ENCODE assay signal across 18 cellular contexts in the genomic region with DNA sequence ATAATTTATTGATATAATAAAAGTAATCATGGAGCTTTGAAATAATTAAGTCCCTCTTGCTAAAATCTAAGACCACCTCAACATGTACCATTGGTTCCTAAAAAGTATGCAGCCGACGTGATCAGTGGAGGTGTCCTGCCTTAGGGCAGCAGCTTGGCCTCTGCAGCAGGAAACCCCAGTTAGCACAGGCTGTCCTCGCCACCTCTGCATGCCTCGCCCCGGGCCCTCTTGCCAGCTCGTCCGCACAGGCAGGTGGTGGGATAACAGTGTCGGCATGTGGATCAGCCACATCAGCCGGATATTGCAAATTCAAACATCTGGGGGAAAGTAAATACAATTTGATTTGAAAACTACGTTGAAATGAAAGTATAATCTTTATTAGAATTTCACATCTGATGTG. TPM values are rescaled to one million over a fixed set of nuclear protein-coding genes. Genes with fewer than 3 reads are reported as not detected.
DNase-seq lines count a peak whose midpoint lies in the region; ATAC-seq, FAIRE-seq and TF ChIP-seq lines count a peak whose summit lies in the region.
"Had no signal": no experiment of that assay in that cellular context is flagged by ENCODE, and none has a peak within 500 bp of the region (broad histone marks: within the 10 kb centered on the region; RNA-seq: fewer than 3 reads in every experiment).

No MANE protein-coding gene starts in this region.

- H3K4me3 Mint-ChIP-seq in activated T-cell treated with anti-CD3 and anti-CD28 coated beads, Interleukin-2, amount 50 U/mL, for 24 hours: no peak overlapping the region
- H3K4me3 Mint-ChIP-seq in endothelial cell (ENCODE audit: unreplicated experiment): peak overlapping the region; percentile 38
- H3K4me3 Mint-ChIP-seq: CD4-positive, alpha-beta memory T cell; GM23338; H9 had no signal

- no peak for DNase-seq in activated T-cell treated with anti-CD3 and anti-CD28 coated beads, Interleukin-2, amount 50 U/mL, for 24 hours
- DNase-seq in activated T-cell treated with anti-CD3 and anti-CD28 coated beads for 4 hours: no peak
- DNase-seq in endothelial cell (ENCODE audit: low spot score): no peak
- peak; percentile 42 for DNase-seq in islet precursor cell
- no peak for DNase-seq in urothelium cell line (ENCODE audit: low spot score)
- DNase-seq in HAP-1 (ENCODE audit: low spot score in 2 of 2): no peak
- DNase-seq: BE2C; CD4-positive, alpha-beta memory T cell; DMS153; DMS79 treated with DMSO at 0.1 percent for 48 hours; EL; H9 had no signal

- 0 out of 2 replicates have a peak, but pooled peaks cover 12% of the 10 kb centered on the region for H3K36me3 ChIP-seq in HAP-1 (replicated peaks)
- H3K36me3 ChIP-seq: BE2C had no signal

- no peak for ATAC-seq in HG03196 (IDR thresholded peaks at IDR 0.05; ENCODE audit: unreplicated experiment)
- ATAC-seq: A549, GM23338 had no signal

- no peaks in the 10 kb centered on the region for H3K27me3 ChIP-seq in HAP-1 (ENCODE audit: low read depth)
- H3K27me3 ChIP-seq: BE2C had no signal

- no peak for TF ChIP-seq CTCF in endothelial cell (IDR thresholded peaks at IDR 0.05; ENCODE audit: unreplicated experiment)

- H3K4me3 ChIP-seq in HAP-1: no peak overlapping the region
- H3K4me3 ChIP-seq: A549, GM23338 had no signal

- H3K4me1 ChIP-seq in HAP-1: peaks cover 3% of the 10 kb centered on the region; the same call in 1 of the 2 replicates
- H3K4me1 ChIP-seq: A549, BE2C had no signal

- no peaks in the 10 kb centered on the region for H3K27me3 Mint-ChIP-seq in activated T-cell treated with anti-CD3 and anti-CD28 coated beads, Interleukin-2, amount 50 U/mL, for 24 hours
- peaks cover 2% of the 10 kb centered on the region for H3K27me3 Mint-ChIP-seq in endothelial cell (ENCODE audit: unreplicated experiment)
- H3K27me3 Mint-ChIP-seq: CD4-positive, alpha-beta memory T cell had no signal

- in situ Hi-C loops in HAP-1 (cut with MboI; ENCODE audit: low sequenced_read_pairs): no loop called here

- peak; percentile 23 for FAIRE-seq in urothelium cell line (lab: Jason Lieb, UNC)
- FAIRE-seq: A549, D721Med, G401.6, GM12891 had no signal

- H3K4me1 Mint-ChIP-seq in activated T-cell treated with anti-CD3 and anti-CD28 coated beads, Interleukin-2, amount 50 U/mL, for 24 hours (ENCODE audit: low read depth): peaks cover 7% of the 10 kb centered on the region
- no peaks in the 10 kb centered on the region for H3K4me1 Mint-ChIP-seq in endothelial cell (ENCODE audit: unreplicated experiment)
- H3K4me1 Mint-ChIP-seq: GM23338, H9 had no signal

- H3K36me3 Mint-ChIP-seq in activated T-cell treated with anti-CD3 and anti-CD28 coated beads, Interleukin-2, amount 50 U/mL, for 24 hours (ENCODE audit: low read depth): peaks cover 85% of the 10 kb centered on the region
- peaks cover 16% of the 10 kb centered on the region for H3K36me3 Mint-ChIP-seq in endothelial cell (ENCODE audit: low read depth, unreplicated experiment)

- no peaks in the 10 kb centered on the region for H3K9me3 Mint-ChIP-seq in activated T-cell treated with anti-CD3 and anti-CD28 coated beads, Interleukin-2, amount 50 U/mL, for 24 hours
- no peaks in the 10 kb centered on the region for H3K9me3 Mint-ChIP-seq in endothelial cell (ENCODE audit: unreplicated experiment)
- H3K9me3 Mint-ChIP-seq: CD4-positive, alpha-beta memory T cell; GM23338; H9 had no signal

- peak overlapping the region; percentile 69 for H3K27ac Mint-ChIP-seq in activated T-cell treated with anti-CD3 and anti-CD28 coated beads, Interleukin-2, amount 50 U/mL, for 24 hours
- H3K27ac Mint-ChIP-seq in endothelial cell (ENCODE audit: unreplicated experiment): no peak overlapping the region
- H3K27ac Mint-ChIP-seq: GM23338, H9 had no signal

- no peaks in the 10 kb centered on the region for H3K9me3 ChIP-seq in HAP-1
- H3K9me3 ChIP-seq: A549, BE2C had no signal

RNA-seq across cellular contexts. Expression of a gene that starts 22.9 kb away (rescaled TPM):
- total RNA-seq in endothelial cell (ENCODE audit: unreplicated experiment): 21.6 TPM

RNA-seq across cellular contexts. Expression of a gene that starts 23.0 kb away (rescaled TPM):
- total RNA-seq in endothelial cell (ENCODE audit: unreplicated experiment): 33.0 TPM
